ENCODE assay signal across 15 cellular contexts in the genomic region with DNA sequence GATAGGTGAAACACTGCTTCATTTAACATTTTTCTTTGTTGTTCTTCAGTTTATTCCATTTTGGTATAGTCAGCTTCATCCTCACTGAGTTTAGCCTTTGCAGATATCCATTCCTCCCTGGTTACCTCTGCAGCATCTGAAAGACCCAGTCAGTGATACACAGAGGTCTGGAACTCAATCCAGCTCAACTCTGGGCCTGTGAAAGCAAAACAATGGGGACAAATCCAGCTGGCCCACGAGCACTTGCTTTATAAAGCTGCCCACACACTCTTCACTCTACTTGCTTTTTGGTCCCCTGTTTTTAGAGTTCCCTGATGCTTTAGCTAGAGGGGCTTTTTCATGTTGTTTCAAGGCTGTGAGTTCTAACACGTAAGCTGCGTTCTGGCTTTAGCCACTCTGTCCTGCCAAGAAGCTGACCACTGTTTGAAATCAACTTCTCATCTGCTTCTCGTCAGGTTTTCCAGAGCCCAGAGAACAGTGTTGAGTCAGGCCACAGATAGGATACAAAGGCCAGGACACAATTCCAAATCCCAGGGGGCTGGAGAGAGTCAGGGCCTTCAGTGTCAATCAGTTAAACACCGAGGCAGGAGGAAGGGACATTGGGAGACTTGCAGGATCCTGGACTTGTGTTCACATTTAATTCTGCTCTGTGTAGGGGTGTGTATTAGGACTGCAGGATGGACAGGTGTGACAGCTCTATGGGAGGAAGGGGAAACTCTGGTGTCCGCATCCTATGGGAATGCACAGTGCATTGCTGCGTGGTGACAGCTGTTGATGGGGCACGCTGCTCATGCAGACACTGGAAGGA.
DNase-seq lines count a peak whose midpoint lies in the region; ATAC-seq and TF ChIP-seq lines count a peak whose summit lies in the region.
"Had no signal": no experiment of that assay in that cellular context is flagged by ENCODE, and none has a peak within 500 bp of the region (broad histone marks: within the 10 kb centered on the region; RNA-seq: fewer than 3 reads in every experiment).

No MANE protein-coding gene starts in this region.

- 88% methylated on average over 8 of the region's 8 CpGs for WGBS in SK-N-SH (ENCODE audit: low lambda C conversion rate)
- WGBS in neuronal stem cell (ENCODE audit: extremely low coverage in 2 of 2, insufficient read length in 2 of 2, insufficient replicate concordance in 1 of 2), 2 donors: no CpG with 5 or more reads among the region's 8 CpGs
- WGBS in thyroid gland, 2 donors: 57 to 59% methylated on average over 5 to 8 of the region's 8 CpGs

- no peak overlapping the region for H4K91ac ChIP-seq in neuronal stem cell (ENCODE audit: low read depth, low read length, poor library complexity)

- H3K14ac ChIP-seq in neuronal stem cell (ENCODE audit: low read length): no peak overlapping the region

- no peak overlapping the region for H3K9ac ChIP-seq in SK-N-SH
- no peak overlapping the region for H3K9ac ChIP-seq in neuronal stem cell (ENCODE audit: low read depth, low read length, poor library complexity)

- DNase-seq in SK-N-SH (peak; percentile 32), fibroblast of the aortic adventitia (ENCODE audit: low read depth) (peak; percentile 42), neuronal stem cell (ENCODE audit: low spot score) (no peak), thyroid gland (peak; percentile 37 to 43), middle frontal gyrus (ENCODE audit: extremely low spot score, low spot score) (no peak)
- DNase-seq: activated CD4-positive, CD25-positive, alpha-beta regulatory T cell treated with anti-CD3 and anti-CD28 coated beads, Interleukin-2, amount 50 U/mL, for 72 hours; activated CD8-positive, alpha-beta memory T cell treated with anti-CD3 and anti-CD28 coated beads for 24 hours; activated naive CD8-positive, alpha-beta T cell treated with anti-CD3 and anti-CD28 coated beads, Interleukin-2, amount 10 ng/mL, durations not matched to agents 7 days and 5 days; dorsolateral prefrontal cortex; NCI-H1105 treated with DMSO at 0.1 percent for 48 hours; NCI-H2171; NCI-H774; stomach had no signal

- no peak overlapping the region for H3K4ac ChIP-seq in neuronal stem cell (ENCODE audit: low read length)

- no peak overlapping the region for H2AK5ac ChIP-seq in neuronal stem cell (ENCODE audit: low read depth, low read length)

- H3K9me3 ChIP-seq in SK-N-SH (no peaks in the 10 kb centered on the region), neuronal stem cell (replicated peaks in 1 of 2; ENCODE audit: control insufficient read depth in 2 of 2, insufficient read depth in 1 of 2, low read depth in 1 of 2, low read length in 2 of 2) (no peaks in the 10 kb centered on the region), thyroid gland (no peaks in the 10 kb centered on the region)
- H3K9me3 ChIP-seq: stomach had no signal

- TF ChIP-seq CTCF in SK-N-SH (IDR thresholded peaks at IDR 0.05) (no peak), fibroblast of the aortic adventitia (IDR thresholded peaks at IDR 0.05; ENCODE audit: insufficient read depth, low read length) (no peak), thyroid gland (IDR thresholded peaks at IDR 0.05) (no peak)

- H4K8ac ChIP-seq in neuronal stem cell (ENCODE audit: low read depth, low read length): no peak overlapping the region

- H2BK15ac ChIP-seq in neuronal stem cell (ENCODE audit: low read length): no peak overlapping the region

- H2AFZ ChIP-seq in SK-N-SH (ENCODE audit: low read depth) (no peak overlapping the region), neuronal stem cell (ENCODE audit: low read length) (no peak overlapping the region)

- H2BK12ac ChIP-seq in neuronal stem cell (ENCODE audit: low read length): no peak overlapping the region

- H2BK5ac ChIP-seq in neuronal stem cell (ENCODE audit: low read length): no peak overlapping the region

- H3K79me1 ChIP-seq in neuronal stem cell (ENCODE audit: low read depth, low read length): peaks cover 6% of the 10 kb centered on the region

- H3K4me1 ChIP-seq in SK-N-SH (ENCODE audit: control insufficient read depth in 1 of 2, insufficient read depth in 2 of 2, low read depth in 1 of 2, low read length in 1 of 2): peaks cover 8 to 17% of the 10 kb centered on the region in 2 experiments; a peak in 2 of 4 replicates
- peaks cover 13 to 24% of the 10 kb centered on the region in 2 donors for H3K4me1 ChIP-seq in neuronal stem cell (ENCODE audit: control insufficient read depth in 2 of 2, insufficient read depth in 1 of 2, low read depth in 1 of 2, low read length in 2 of 2)
- peaks cover 26 to 39% of the 10 kb centered on the region in 2 donors for H3K4me1 ChIP-seq in thyroid gland

- no peak overlapping the region for H3K4me3 ChIP-seq in SK-N-SH (ENCODE audit: low read depth in 2 of 2, low read length in 1 of 2)
- H3K4me3 ChIP-seq in fibroblast of the aortic adventitia (ENCODE audit: low read depth, low read length): no peak overlapping the region
- H3K4me3 ChIP-seq in neuronal stem cell (ENCODE audit: low read length in 2 of 2): no peak overlapping the region
- H3K4me3 ChIP-seq in thyroid gland (replicated peaks in 1 of 3): no peak overlapping the region
- H3K4me3 ChIP-seq: dorsolateral prefrontal cortex, stomach had no signal

- TF ChIP-seq POLR2A in thyroid gland (IDR thresholded peaks at IDR 0.05): no peak

- H3K27me3 ChIP-seq in SK-N-SH (ENCODE audit: insufficient read depth): no peaks in the 10 kb centered on the region
- no peaks in the 10 kb centered on the region for H3K27me3 ChIP-seq in neuronal stem cell (ENCODE audit: control insufficient read depth in 3 of 3, insufficient read depth in 3 of 3, low read depth in 1 of 3, low read length in 3 of 3)
- no peaks in the 10 kb centered on the region for H3K27me3 ChIP-seq in thyroid gland
- H3K27me3 ChIP-seq: stomach had no signal

- H3K23ac ChIP-seq in neuronal stem cell (ENCODE audit: low read depth, low read length, poor library complexity): no peak overlapping the region

- peaks cover under 1% of the 10 kb centered on the region for H3F3A ChIP-seq in SK-N-SH (replicated peaks; ENCODE audit: insufficient read depth)

- H3K4me2 ChIP-seq in SK-N-SH: no peak overlapping the region
- no peak overlapping the region for H3K4me2 ChIP-seq in neuronal stem cell (ENCODE audit: insufficient read depth, low read length, poor library complexity, severe bottlenecking)

- H3K79me2 ChIP-seq in SK-N-SH (ENCODE audit: insufficient read depth): peaks cover 24% of the 10 kb centered on the region

- no peak for TF ChIP-seq EP300 in SK-N-SH (IDR thresholded peaks at IDR 0.05; ENCODE audit: borderline replicate concordance in 1 of 2, low read depth in 1 of 2, low read length in 1 of 2)

- POLR2A ChIA-PET in SK-N-SH (lab: Yijun Ruan, JAX): no interaction called here

- peak overlapping the region in 1 of 2 experiments; percentile 4; a peak in 1 of 4 replicates for H3K27ac ChIP-seq in SK-N-SH (ENCODE audit: low read depth in 2 of 2, low read length in 1 of 2)
- H3K27ac ChIP-seq in neuronal stem cell (replicated peaks; ENCODE audit: low read length): peak overlapping the region; percentile 33
- peak overlapping the region; percentile 57 to 69 (median 64) for H3K27ac ChIP-seq in thyroid gland

- CTCF ChIA-PET in SK-N-SH (lab: Yijun Ruan, JAX): interaction anchor here (0.6 to 1.4 kb wide), 3 partner anchors 12 to 71 kb away, joined by 3 read pairs; no protein-coding TSS in a partner anchor

- no peak for ATAC-seq in HG02970 (IDR thresholded peaks at IDR 0.05; ENCODE audit: low FRiP score, unreplicated experiment)
- no peak for ATAC-seq in HG03439 (IDR thresholded peaks at IDR 0.05; ENCODE audit: unreplicated experiment)

- no peak overlapping the region for H2BK120ac ChIP-seq in neuronal stem cell (ENCODE audit: low read depth, low read length)

- H4K20me1 ChIP-seq in SK-N-SH (ENCODE audit: insufficient read depth): no peaks in the 10 kb centered on the region

- H3K36me3 ChIP-seq in SK-N-SH (replicated peaks in 1 of 2; ENCODE audit: control insufficient read depth in 1 of 2, insufficient read depth in 2 of 2, low read length in 1 of 2) (no peaks in the 10 kb centered on the region), neuronal stem cell (replicated peaks in 1 of 2; ENCODE audit: control insufficient read depth in 2 of 2, insufficient read depth in 2 of 2, low read length in 2 of 2) (no peaks in the 10 kb centered on the region), thyroid gland (no peaks in the 10 kb centered on the region)
- H3K36me3 ChIP-seq: stomach had no signal

- intact Hi-C loops in thyroid gland (cut with DNase I): no loop called here

- no peak overlapping the region for H3K18ac ChIP-seq in neuronal stem cell (ENCODE audit: low read length)

- no peaks in the 10 kb centered on the region for H3K9me2 ChIP-seq in SK-N-SH

- TF ChIP-seq RAD21 in SK-N-SH (IDR thresholded peaks at IDR 0.05; ENCODE audit: low read length): no peak

TF ChIP-seq in SK-N-SH, 30 proteins besides CTCF, POLR2A, EP300 and RAD21:
- no peak for TF ChIP-seq SMC3 (IDR thresholded peaks at IDR 0.05; ENCODE audit: low read depth, low read length)
- peak; percentile 8; the same call in 1 of the 2 replicates for TF ChIP-seq TCF12 (IDR thresholded peaks at IDR 0.05)
- TF ChIP-seq NRF1 (IDR thresholded peaks at IDR 0.05; ENCODE audit: low read depth, low read length): no peak

Comparison
In these comparisons a context has a peak if more than half of its experiments do, and no peak if none do; other contexts are left out.
1. DNase-seq: peak in SK-N-SH (single experiment), fibroblast of the aortic adventitia (single experiment) and thyroid gland (2 of 2); none in neuronal stem cell (single experiment) and middle frontal gyrus (single experiment).